In the genomic region with DNA sequence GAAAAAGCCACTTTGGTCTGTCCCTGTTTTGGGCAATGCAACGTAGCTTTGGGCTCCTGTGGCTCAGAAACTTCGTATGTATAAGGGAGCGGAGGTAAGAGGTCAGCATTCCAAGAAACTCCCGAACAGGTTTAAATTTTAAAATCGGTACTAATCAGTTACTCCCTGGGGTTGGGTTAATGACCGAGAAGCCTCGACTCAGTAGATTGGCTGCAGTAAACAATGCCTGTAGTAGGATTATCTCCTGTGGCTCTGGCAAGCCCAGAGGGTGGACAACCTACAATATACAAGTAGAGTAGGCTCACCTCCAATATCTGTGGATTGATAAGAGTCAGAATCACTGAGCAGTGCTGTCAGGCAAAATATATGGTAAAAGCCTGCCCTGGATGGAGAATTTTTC, we compare ENCODE assay signal across 9 cellular contexts. TPM values are rescaled to one million over a fixed set of nuclear protein-coding genes. Genes with fewer than 3 reads are reported as not detected.
A peak's percentile ranks its signal among the peaks of the same experiment; 100 is the strongest.
DNase-seq lines count a peak whose midpoint lies in the region; ATAC-seq, FAIRE-seq and TF ChIP-seq lines count a peak whose summit lies in the region.
"Had no signal": no experiment of that assay in that cellular context is flagged by ENCODE, and none has a peak within 500 bp of the region (broad histone marks: within the 10 kb centered on the region; RNA-seq: fewer than 3 reads in every experiment).

No MANE protein-coding gene starts in this region.

- no peak for TF ChIP-seq CTCF in right lobe of liver (IDR thresholded peaks at IDR 0.05)

- peaks cover 0 to 10% (median 2%) of the 10 kb centered on the region in 4 donors for H3K4me1 ChIP-seq in right lobe of liver

- WGBS in right lobe of liver (ENCODE audit: insufficient coverage, low coverage, low lambda C conversion rate, missing lambda C conversion rate) = 32% methylated on average over 7 of the region's 7 CpGs

- H3K9me3 ChIP-seq in KOPT-K1 (ENCODE audit: insufficient read depth, low read length, poor library complexity, severe bottlenecking) = no peaks in the 10 kb centered on the region
- H3K9me3 ChIP-seq in right lobe of liver = no peaks in the 10 kb centered on the region

- peaks cover 24% of the 10 kb centered on the region for H3K36me3 Mint-ChIP-seq in activated naive CD8-positive, alpha-beta T cell treated with anti-CD3 and anti-CD28 coated beads for 36 hours
- H3K36me3 Mint-ChIP-seq in stimulated activated naive B cell treated with anti-CD40 and anti-IgM and Interleukin-4, amounts not matched to agents 10 μg/mL and 1 μg/mL and 100 μg/mL, for 72 hours = peaks cover 17 to 21% of the 10 kb centered on the region in 2 donors

- peak overlapping the region; percentile 91 for H3K4me3 Mint-ChIP-seq in activated naive CD8-positive, alpha-beta T cell treated with anti-CD3 and anti-CD28 coated beads for 36 hours
- H3K4me3 Mint-ChIP-seq in stimulated activated naive B cell treated with anti-CD40 and anti-IgM and Interleukin-4, amounts not matched to agents 10 μg/mL and 1 μg/mL and 100 μg/mL, for 72 hours = peak overlapping the region; percentile 16 to 92

- H3K27ac ChIP-seq in KOPT-K1 (ENCODE audit: low read depth, low read length, poor library complexity, severe bottlenecking) = peak overlapping the region; percentile 94
- peak overlapping the region; percentile 99 to 100 (median 99) for H3K27ac ChIP-seq in right lobe of liver

- H3K36me3 ChIP-seq in KOPT-K1 (ENCODE audit: insufficient read depth, low read length) (peaks cover 15% of the 10 kb centered on the region), right lobe of liver (peaks cover 0 to 3% (median 0%) of the 10 kb centered on the region in 4 donors)

- FAIRE-seq in RCC 7860 (lab: Jason Lieb, UNC) = no peak

- H3K4me1 Mint-ChIP-seq in activated naive CD8-positive, alpha-beta T cell treated with anti-CD3 and anti-CD28 coated beads for 36 hours = peaks cover 19% of the 10 kb centered on the region
- H3K4me1 Mint-ChIP-seq in stimulated activated naive B cell treated with anti-CD40 and anti-IgM and Interleukin-4, amounts not matched to agents 10 μg/mL and 1 μg/mL and 100 μg/mL, for 72 hours = peaks cover 15 to 36% of the 10 kb centered on the region in 2 donors

- H3K27me3 Mint-ChIP-seq in activated naive CD8-positive, alpha-beta T cell treated with anti-CD3 and anti-CD28 coated beads for 36 hours = peaks cover 4% of the 10 kb centered on the region
- no peaks in the 10 kb centered on the region for H3K27me3 Mint-ChIP-seq in stimulated activated naive B cell treated with anti-CD40 and anti-IgM and Interleukin-4, amounts not matched to agents 10 μg/mL and 1 μg/mL and 100 μg/mL, for 72 hours

- intact Hi-C loops in right lobe of liver (cut with DNase I) = no loop called here

- H3K4me3 ChIP-seq in right lobe of liver = no peak overlapping the region

- no peak overlapping the region for H3K27ac Mint-ChIP-seq in activated naive CD8-positive, alpha-beta T cell treated with anti-CD3 and anti-CD28 coated beads for 36 hours
- peak overlapping the region; percentile 99 for H3K27ac Mint-ChIP-seq in stimulated activated naive B cell treated with anti-CD40 and anti-IgM and Interleukin-4, amounts not matched to agents 10 μg/mL and 1 μg/mL and 100 μg/mL, for 72 hours

- no peaks in the 10 kb centered on the region for H3K27me3 ChIP-seq in right lobe of liver

- peak in 1 of 4 donors; percentile 4 for ATAC-seq in right lobe of liver
- no peak for ATAC-seq in stimulated activated naive B cell treated with anti-CD40 and anti-IgM and Interleukin-4, amounts not matched to agents 10 μg/mL and 1 μg/mL and 100 μg/mL, for 72 hours (replicated peaks)
- ATAC-seq in HG03571 (IDR thresholded peaks at IDR 0.05; ENCODE audit: unreplicated experiment) = no peak
- ATAC-seq: PC-3 had no signal

- H3K9me3 Mint-ChIP-seq in activated naive CD8-positive, alpha-beta T cell treated with anti-CD3 and anti-CD28 coated beads for 36 hours = no peaks in the 10 kb centered on the region
- H3K9me3 Mint-ChIP-seq in stimulated activated naive B cell treated with anti-CD40 and anti-IgM and Interleukin-4, amounts not matched to agents 10 μg/mL and 1 μg/mL and 100 μg/mL, for 72 hours = no peaks in the 10 kb centered on the region

- no peak for DNase-seq in activated naive CD8-positive, alpha-beta T cell treated with anti-CD3 and anti-CD28 coated beads for 36 hours
- DNase-seq in right lobe of liver (no peak), RCC 7860 (ENCODE audit: low spot score) (no peak), DMS153 (lab: John Stamatoyannopoulos, UW) (no peak)
- DNase-seq in stimulated activated naive B cell treated with anti-CD40 and anti-IgM and Interleukin-4, amounts not matched to agents 10 μg/mL and 1 μg/mL and 100 μg/mL, for 72 hours = no peak
- DNase-seq: NCI-H1105 treated with DMSO at 0.1 percent for 48 hours, PC-3 had no signal

- no peak for TF ChIP-seq POLR2A in right lobe of liver (IDR thresholded peaks at IDR 0.05)

RNA-seq across cellular contexts. Expression of a gene that starts 1.6 kb away (rescaled TPM):
- 10 to 100 TPM; 53.8 to 54.2 TPM for total RNA-seq in activated naive CD8-positive, alpha-beta T cell treated with anti-CD3 and anti-CD28 coated beads for 36 hours
- total RNA-seq in right lobe of liver = 10 to 100 TPM; 10.7 to 70.6 (median 23.4) TPM
